8 cellular contexts compared by ENCODE assay signal in genomic region chr16:30557950-30558788, GRCh38. TPM values are rescaled to one million over a fixed set of nuclear protein-coding genes. Genes with fewer than 3 reads are reported as not detected.
A peak's percentile ranks its signal among the peaks of the same experiment; 100 is the strongest.
DNase-seq lines count a peak whose midpoint lies in the region; ATAC-seq and TF ChIP-seq lines count a peak whose summit lies in the region.

Gene ZNF764, minus strand, starts transcription at chr16:30558374. Its CDS starts 192 bp downstream, at chr16:30558182.

- no peaks in the 10 kb centered on the region for H3K9me3 ChIP-seq in SK-N-MC (ENCODE audit: low read depth, low read length)
- no peaks in the 10 kb centered on the region for H3K9me3 ChIP-seq in gastroesophageal sphincter
- H3K9me3 ChIP-seq in suprapubic skin = no peaks in the 10 kb centered on the region

- H3K4me1 ChIP-seq in gastroesophageal sphincter (peaks cover 0 to 44% (median 11%) of the 10 kb centered on the region in 3 donors), suprapubic skin (peaks cover 42% of the 10 kb centered on the region)

- TF ChIP-seq POLR2A in NB4 (IDR thresholded peaks at IDR 0.05; ENCODE audit: extremely low read depth, insufficient read length) (peak; percentile 69), gastroesophageal sphincter (IDR thresholded peaks at IDR 0.05) (peak; percentile 35 to 55), suprapubic skin (IDR thresholded peaks at IDR 0.05) (no peak)

- peak within 1 kb of the TSS; percentile 82 for H3K27ac ChIP-seq in SK-N-MC
- peak within 1 kb of the TSS; percentile 84 to 99 (median 92) for H3K27ac ChIP-seq in gastroesophageal sphincter
- peak within 1 kb of the TSS; percentile 93 for H3K27ac ChIP-seq in suprapubic skin

- peaks cover 28% of the 10 kb centered on the region for H3K36me3 Mint-ChIP-seq in activated naive CD4-positive, alpha-beta T cell treated with anti-CD3 and anti-CD28 coated beads, Interleukin-2, amount 10 ng/mL, durations not matched to agents 7 days and 5 days

- CTCF ChIA-PET in activated naive CD4-positive, alpha-beta T cell treated with anti-CD3 and anti-CD28 coated beads, Interleukin-2, amount 10 ng/mL, durations not matched to agents 7 days and 5 days (lab: Charles Lee) = interaction anchor here (0.9 to 3.7 kb wide), 8 partner anchors 10 to 128 kb away, joined by 3 to 42 read pairs (median 6); partner anchors contain the start of genes DCTPP1, ZNF688 and ZNF747

- no peaks in the 10 kb centered on the region for H3K27me3 ChIP-seq in GM06990 (replicated peaks; ENCODE audit: control insufficient read depth, insufficient read depth, low read length)
- no peaks in the 10 kb centered on the region for H3K27me3 ChIP-seq in gastroesophageal sphincter
- H3K27me3 ChIP-seq in suprapubic skin = no peaks in the 10 kb centered on the region

- H3K9me3 Mint-ChIP-seq in activated naive CD4-positive, alpha-beta T cell treated with anti-CD3 and anti-CD28 coated beads, Interleukin-2, amount 10 ng/mL, durations not matched to agents 7 days and 5 days = no peaks in the 10 kb centered on the region

- H3K27me3 Mint-ChIP-seq in activated naive CD4-positive, alpha-beta T cell treated with anti-CD3 and anti-CD28 coated beads, Interleukin-2, amount 10 ng/mL, durations not matched to agents 7 days and 5 days = peaks cover 8% of the 10 kb centered on the region

- peaks cover 5% of the 10 kb centered on the region; the same call in 1 of the 2 replicates for H3K36me3 ChIP-seq in GM06990 (ENCODE audit: control insufficient read depth, insufficient read depth, low read length)
- peaks cover 8% of the 10 kb centered on the region; the same call in 1 of the 2 replicates for H3K36me3 ChIP-seq in SK-N-MC (ENCODE audit: insufficient read depth, low read length)
- peaks cover 0 to 35% of the 10 kb centered on the region in 2 donors for H3K36me3 ChIP-seq in gastroesophageal sphincter
- H3K36me3 ChIP-seq in suprapubic skin = peaks cover 26% of the 10 kb centered on the region

- TF ChIP-seq EP300 in gastroesophageal sphincter (IDR thresholded peaks at IDR 0.05) (no peak), suprapubic skin (IDR thresholded peaks at IDR 0.05) (no peak)

- WGBS in gastroesophageal sphincter (ENCODE audit: low coverage in 1 of 2), 2 donors = 3% methylated on average over 7 of the region's 75 CpGs; no CpG with 5 or more reads in 1 of the 2 donors
- WGBS in suprapubic skin = 0% methylated on average over 9 of the region's 75 CpGs

- DNase-seq in GM06990 (ENCODE audit: extremely low read depth, insufficient read length) (peak; percentile 92), HFF-Myc (ENCODE audit: extremely low read depth, low read depth) (peak; percentile 88), NB4 (ENCODE audit: low read depth) (peak; percentile 98), SK-N-MC (ENCODE audit: low read depth, low spot score) (peak; percentile 81), non-pigmented ciliary epithelial cell (ENCODE audit: low read depth) (peak; percentile 88), suprapubic skin (ENCODE audit: low spot score in 2 of 2) (peak; percentile 99)
- peak; percentile 98 for DNase-seq in activated naive CD4-positive, alpha-beta T cell treated with anti-CD3 and anti-CD28 coated beads, Interleukin-2, amount 10 ng/mL, durations not matched to agents 7 days and 5 days

- H3K27ac Mint-ChIP-seq in activated naive CD4-positive, alpha-beta T cell treated with anti-CD3 and anti-CD28 coated beads, Interleukin-2, amount 10 ng/mL, durations not matched to agents 7 days and 5 days = peak within 1 kb of the TSS; percentile 93

- peak; percentile 19 for TF ChIP-seq CTCF in GM06990 (IDR thresholded peaks at IDR 0.05; ENCODE audit: insufficient read depth, low read length, poor library complexity, severe bottlenecking)
- no peak for TF ChIP-seq CTCF in HFF-Myc (IDR thresholded peaks at IDR 0.05; ENCODE audit: low read depth, low read length, missing control alignments)
- TF ChIP-seq CTCF in NB4 (IDR thresholded peaks at IDR 0.05; ENCODE audit: low read depth, low read length) = no peak
- TF ChIP-seq CTCF in gastroesophageal sphincter (IDR thresholded peaks at IDR 0.05) = peak in 3 of 4 experiments; percentile 17 to 19 (median 18)
- no peak for TF ChIP-seq CTCF in suprapubic skin (IDR thresholded peaks at IDR 0.05)

- peak within 1 kb of the TSS; percentile 95 for H3K9ac ChIP-seq in SK-N-MC (ENCODE audit: insufficient read length)

- peak within 1 kb of the TSS; percentile 85 for H3K4me3 Mint-ChIP-seq in activated naive CD4-positive, alpha-beta T cell treated with anti-CD3 and anti-CD28 coated beads, Interleukin-2, amount 10 ng/mL, durations not matched to agents 7 days and 5 days

- H3K4me3 ChIP-seq in GM06990 (replicated peaks; ENCODE audit: low read depth, low read length) = peak within 1 kb of the TSS; percentile 76
- H3K4me3 ChIP-seq in HFF-Myc (replicated peaks; ENCODE audit: low read depth, low read length) = peak within 1 kb of the TSS; percentile 78
- peak within 1 kb of the TSS; percentile 76 for H3K4me3 ChIP-seq in NB4 (ENCODE audit: low read depth, low read length)
- H3K4me3 ChIP-seq in SK-N-MC = peak within 1 kb of the TSS; percentile 98
- H3K4me3 ChIP-seq in gastroesophageal sphincter = peak within 1 kb of the TSS; percentile 56 to 64
- H3K4me3 ChIP-seq in suprapubic skin = peak within 1 kb of the TSS; percentile 96

- peak; percentile 99 for ATAC-seq in gastroesophageal sphincter

- H3K4me1 Mint-ChIP-seq in activated naive CD4-positive, alpha-beta T cell treated with anti-CD3 and anti-CD28 coated beads, Interleukin-2, amount 10 ng/mL, durations not matched to agents 7 days and 5 days = peaks cover 60% of the 10 kb centered on the region

RNA-seq across cellular contexts. Expression of gene ZNF764, which starts in this region (rescaled TPM):
- total RNA-seq in gastroesophageal sphincter = 10 to 100 TPM in 2 of 4 donors, 1 to 10 TPM in 2; 6.3 to 13.1 (median 9.3) TPM
- 10 to 100 TPM in 1 of 4 donors, 1 to 10 TPM in 3; 5.5 to 10.5 (median 8.7) TPM for total RNA-seq in suprapubic skin

Comparison
In these comparisons a context has a peak if more than half of its experiments do, and no peak if none do; other contexts are left out.
1. Peak in every context shown above with its lines: DNase-seq, ATAC-seq, H3K4me3 ChIP-seq and H3K27ac ChIP-seq.
2. CTCF ChIP-seq: peak in GM06990 (single experiment) and gastroesophageal sphincter (3 of 4); none in HFF-Myc (single experiment), NB4 (single experiment) and suprapubic skin (0 of 2).
3. POLR2A ChIP-seq: peak in NB4 (single experiment) and gastroesophageal sphincter (2 of 2); none in suprapubic skin (0 of 2).